ENCODE assay signal across 8 cellular contexts in genomic region chr15:63157066-63157890, GRCh38. TPM values are rescaled to one million over a fixed set of nuclear protein-coding genes. Genes with fewer than 3 reads are reported as not detected.
DNase-seq lines count a peak whose midpoint lies in the region; ATAC-seq and TF ChIP-seq lines count a peak whose summit lies in the region.

RPS27L (minus strand) TSS chr15:63157477; CDS start chr15:63157405, 72 bp downstream.

- WGBS in esophagus, 2 donors, result 0% methylated on average over 61 to 62 of the region's 62 CpGs

- H3K4me3 Mint-ChIP-seq in activated T-cell treated with anti-CD3 and anti-CD28 coated beads, Interleukin-2, amount 50 U/mL, for 24 hours, result peak within 1 kb of the TSS; percentile 99

- peak within 1 kb of the TSS; percentile 97 for H3K27ac Mint-ChIP-seq in activated T-cell treated with anti-CD3 and anti-CD28 coated beads, Interleukin-2, amount 50 U/mL, for 24 hours

- DNase-seq in DMS53 (lab: John Stamatoyannopoulos, UW), result peak; percentile 92
- peak; percentile 72 for DNase-seq in KG1 (lab: John Stamatoyannopoulos, UW)
- DNase-seq in activated T-cell treated with anti-CD3 and anti-CD28 coated beads, Interleukin-2, amount 50 U/mL, for 24 hours, result peak; percentile 91
- peak; percentile 64 to 71 for DNase-seq in stimulated activated CD8-positive, alpha-beta memory T cell treated with anti-CD3 and anti-CD28 coated beads, Interleukin-7, amount 100 ng/mL, for 1 hour (ENCODE audit: low read depth in 2 of 2)

- H3K9ac ChIP-seq in muscle layer of colon (ENCODE audit: low read length), result peak within 1 kb of the TSS; percentile 88

- H3K4me1 ChIP-seq in esophagus (ENCODE audit: control insufficient read depth in 2 of 2, insufficient read depth in 2 of 2, low read length in 1 of 2) (no peaks in the 10 kb centered on the region), muscle layer of colon (ENCODE audit: insufficient read depth, low read length) (peaks cover 4% of the 10 kb centered on the region)

- H3K4me3 ChIP-seq in esophagus (ENCODE audit: low read depth in 1 of 2, low read length in 2 of 2), result peak within 1 kb of the TSS; percentile 66 to 72
- H3K4me3 ChIP-seq in muscle layer of colon (ENCODE audit: low read depth in 1 of 2, low read length in 2 of 2), result peak within 1 kb of the TSS; percentile 94 to 98

- H3K9me3 ChIP-seq in esophagus (ENCODE audit: control insufficient read depth in 2 of 2, insufficient read depth in 1 of 2, low read depth in 1 of 2, low read length in 1 of 2) (no peaks in the 10 kb centered on the region), muscle layer of colon (ENCODE audit: low read length) (no peaks in the 10 kb centered on the region)

- peak within 1 kb of the TSS; percentile 83 to 97 for H3K27ac ChIP-seq in esophagus (ENCODE audit: low read depth in 2 of 2, low read length in 1 of 2)
- H3K27ac ChIP-seq in muscle layer of colon (ENCODE audit: low read depth, low read length), result peak within 1 kb of the TSS; percentile 95

- H3K27me3 ChIP-seq in esophagus (ENCODE audit: control insufficient read depth in 1 of 2, insufficient read depth in 2 of 2, low read length in 2 of 2) (no peaks in the 10 kb centered on the region), muscle layer of colon (ENCODE audit: control insufficient read depth in 1 of 2, insufficient read depth in 2 of 2, low read length in 2 of 2) (no peaks in the 10 kb centered on the region)

- H3K4me1 Mint-ChIP-seq in activated T-cell treated with anti-CD3 and anti-CD28 coated beads, Interleukin-2, amount 50 U/mL, for 24 hours (ENCODE audit: low read depth), result peaks cover 23% of the 10 kb centered on the region

- H3K36me3 Mint-ChIP-seq in activated T-cell treated with anti-CD3 and anti-CD28 coated beads, Interleukin-2, amount 50 U/mL, for 24 hours (ENCODE audit: low read depth), result peaks cover 43% of the 10 kb centered on the region

- peak; percentile 88 for ATAC-seq in GM21723 (IDR thresholded peaks at IDR 0.05; ENCODE audit: unreplicated experiment)

- H3K36me3 ChIP-seq in esophagus (ENCODE audit: control insufficient read depth in 2 of 2, insufficient read depth in 2 of 2, low read length in 1 of 2), result no peaks in the 10 kb centered on the region
- peaks cover 13% of the 10 kb centered on the region for H3K36me3 ChIP-seq in muscle layer of colon (ENCODE audit: insufficient read depth, low read length)

- H3K27me3 Mint-ChIP-seq in activated T-cell treated with anti-CD3 and anti-CD28 coated beads, Interleukin-2, amount 50 U/mL, for 24 hours, result no peaks in the 10 kb centered on the region

- no peaks in the 10 kb centered on the region for H3K9me3 Mint-ChIP-seq in activated T-cell treated with anti-CD3 and anti-CD28 coated beads, Interleukin-2, amount 50 U/mL, for 24 hours

TF ChIP-seq in PFSK-1, 5 proteins besides CTCF, POLR2A, EP300 and RAD21:
- TF ChIP-seq FOXP2 (optimal IDR thresholded peaks at IDR 0.05; ENCODE audit: borderline replicate concordance, extremely low read depth, extremely low read length, insufficient read depth) (peak; percentile 93), POLR2AphosphoS5 (IDR thresholded peaks at IDR 0.05; ENCODE audit: low read depth, low read length) (peak; percentile 92), REST (IDR thresholded peaks at IDR 0.05; ENCODE audit: insufficient read depth in 1 of 2, low read depth in 2 of 2, low read length in 2 of 2) (peak in 1 of 2 experiments; percentile 72; a peak in 2 of 4 replicates), SIN3A (IDR thresholded peaks at IDR 0.05; ENCODE audit: borderline replicate concordance, insufficient read depth, low read length) (peak; percentile 96), TAF1 (IDR thresholded peaks at IDR 0.05; ENCODE audit: borderline replicate concordance, insufficient read depth, low read length) (peak; percentile 94)

RNA-seq across cellular contexts. Expression of gene RPS27L, which starts in this region (rescaled TPM):
- polyA plus RNA-seq in PFSK-1 (2012; ENCODE audit: insufficient read length, low read depth), result 27.2 TPM
- 10 to 100 TPM; 55.1 to 59.5 TPM for polyA plus RNA-seq in esophagus

Comparison
In these comparisons a context has a peak if more than half of its experiments do, and no peak if none do; other contexts are left out.
1. Peak in every context shown above with its lines: DNase-seq, ATAC-seq, H3K4me3 ChIP-seq and H3K27ac ChIP-seq.